ENCODE assay signal across 1 cellular context in genomic region chr4:92254767-92255442, GRCh38.
TF ChIP-seq lines count a peak whose summit lies in the region.

No MANE protein-coding gene starts in this region.

TF ChIP-seq in IMR-90, 13 proteins besides CTCF, POLR2A, EP300 and RAD21:
- no peak for TF ChIP-seq MXI1 (IDR thresholded peaks at IDR 0.05; ENCODE audit: borderline replicate concordance, low read depth, low read length)
- no peak for TF ChIP-seq FOS (IDR thresholded peaks at IDR 0.05; ENCODE audit: low read depth, low read length)
- TF ChIP-seq MAFK (IDR thresholded peaks at IDR 0.05; ENCODE audit: low read depth, low read length): no peak
- no peak for TF ChIP-seq SMC3 (IDR thresholded peaks at IDR 0.05; ENCODE audit: low read depth, low read length)
- no peak for TF ChIP-seq USF2 (IDR thresholded peaks at IDR 0.05; ENCODE audit: low read depth, low read length)
- no peak for TF ChIP-seq CHD1 (IDR thresholded peaks at IDR 0.05; ENCODE audit: low read depth, low read length)
